In the genomic region with DNA sequence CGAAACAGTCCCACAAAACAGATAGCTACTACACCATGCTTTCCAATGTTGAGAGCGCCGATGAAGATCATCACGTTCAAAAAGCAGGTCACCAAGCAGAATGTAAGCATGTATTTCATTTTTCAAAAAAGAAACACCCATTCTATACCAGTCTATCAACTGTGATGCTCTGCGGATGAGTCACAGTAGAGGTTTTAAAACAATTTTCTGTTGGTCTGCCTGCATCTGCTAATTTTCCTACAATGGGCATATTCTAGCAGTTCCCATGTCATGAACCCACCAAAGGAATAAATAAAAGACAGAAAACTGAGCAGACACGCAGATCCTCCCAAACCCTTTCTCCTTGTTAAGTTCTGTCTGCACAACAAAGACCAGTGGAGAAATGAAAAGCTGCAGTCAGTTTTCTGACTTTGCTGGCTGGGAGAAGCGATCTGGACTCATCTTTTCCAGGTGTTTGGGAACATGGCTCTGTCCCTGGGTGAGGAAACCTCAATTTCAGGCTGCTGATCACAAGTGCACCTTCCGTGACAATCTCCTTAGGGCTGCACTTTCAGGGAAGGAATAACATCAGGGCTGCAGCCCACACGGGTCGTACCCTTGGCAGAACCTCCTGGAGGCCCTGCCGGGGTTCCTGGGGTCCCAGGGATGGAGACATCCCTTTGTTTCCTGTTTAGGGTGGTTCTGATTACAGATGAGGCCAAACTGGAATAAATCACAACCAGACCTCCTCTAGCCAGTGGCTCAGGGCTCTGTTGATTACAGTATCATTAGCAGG, we compare ENCODE assay signal across 34 cellular contexts.
DNase-seq lines count a peak whose midpoint lies in the region; ATAC-seq, FAIRE-seq and TF ChIP-seq lines count a peak whose summit lies in the region.
"Had no signal": no experiment of that assay in that cellular context is flagged by ENCODE, and none has a peak within 500 bp of the region (broad histone marks: within the 10 kb centered on the region; RNA-seq: fewer than 3 reads in every experiment).

No MANE protein-coding gene starts in this region.

- H3K4me3 ChIP-seq in right cardiac atrium (ENCODE audit: low read length) (no peak overlapping the region), SJSA1 (peak overlapping the region; percentile 13), keratinocyte (ENCODE audit: control insufficient read depth in 2 of 3, extremely low read depth in 1 of 3, insufficient read depth in 2 of 3, low read depth in 1 of 3, low read length in 3 of 3) (no peak overlapping the region)
- H3K4me3 ChIP-seq: adrenal gland, hepatocyte, lung, MG63, mucosa of descending colon, Peyer's patch, suprapubic skin had no signal

- H3K27me3 ChIP-seq in right cardiac atrium (ENCODE audit: control insufficient read depth, insufficient read depth) (no peaks in the 10 kb centered on the region), SJSA1 (replicated peaks) (no peaks in the 10 kb centered on the region), keratinocyte (ENCODE audit: control insufficient read depth, extremely low read depth, insufficient read depth, low read length) (peaks cover 22% of the 10 kb centered on the region)
- H3K27me3 ChIP-seq: MG63, Peyer's patch had no signal

- no peaks in the 10 kb centered on the region for H3K4me1 ChIP-seq in right cardiac atrium (ENCODE audit: control insufficient read depth, insufficient read depth, low read length)
- H3K4me1 ChIP-seq in SJSA1 (replicated peaks): peaks cover 50% of the 10 kb centered on the region
- peaks cover 2% of the 10 kb centered on the region for H3K4me1 ChIP-seq in keratinocyte (ENCODE audit: control insufficient read depth, extremely low read depth, insufficient read depth, low read length)
- H3K4me1 ChIP-seq: adrenal gland, Peyer's patch had no signal

- no peaks in the 10 kb centered on the region for H3K79me2 ChIP-seq in keratinocyte (ENCODE audit: control insufficient read depth, insufficient read depth, low read length)
- H3K79me2 ChIP-seq: hepatocyte had no signal

- no peak for ATAC-seq in right cardiac atrium
- ATAC-seq: activated CD8-positive, alpha-beta memory T cell treated with anti-CD3 and anti-CD28 coated beads, Interleukin-2, amount 10 ng/mL, durations not matched to agents 7 days and 5 days; activated T-cell treated with anti-CD3 and anti-CD28 coated beads, Interleukin-2, amount 50 U/mL, for 4 hours; mucosa of descending colon; natural killer cell treated with Interleukin-12 subunit alpha and Interleukin-12 subunit beta and Interleukin-15 and Interleukin-18, amount 100 ng/mL, for 72 hours had no signal

- H3K9me1 ChIP-seq in keratinocyte (ENCODE audit: control insufficient read depth, extremely low read depth, insufficient read depth, low read length): no peaks in the 10 kb centered on the region

- H3K36me3 ChIP-seq in SJSA1: no peaks in the 10 kb centered on the region
- H3K36me3 ChIP-seq in keratinocyte (ENCODE audit: control insufficient read depth in 2 of 2, extremely low read depth in 1 of 2, insufficient read depth in 2 of 2, low read length in 2 of 2): no peaks in the 10 kb centered on the region
- H3K36me3 ChIP-seq: adrenal gland, MG63, Peyer's patch, suprapubic skin had no signal

- FAIRE-seq in keratinocyte (lab: Jason Lieb, UNC): peak; percentile 81
- FAIRE-seq: A204.1, GM18507, small intestine had no signal

- no peak overlapping the region for H3K9ac ChIP-seq in keratinocyte (ENCODE audit: control insufficient read depth, extremely low read depth, insufficient read depth, low read length)

- DNase-seq in cardiac septum (ENCODE audit: low spot score) (peak; percentile 50), right cardiac atrium (no peak), SJSA1 (ENCODE audit: low read depth in 1 of 2, low spot score in 2 of 2) (peak in 1 of 2 experiments; percentile 81), keratinocyte (ENCODE audit: low read depth, low spot score) (no peak), NCI-H345 treated with DMSO at 0.1 percent for 48 hours (lab: John Stamatoyannopoulos, UW; ENCODE audit: unreplicated experiment) (no peak), NCI-H1105 treated with DMSO at 0.1 percent for 48 hours (lab: John Stamatoyannopoulos, UW) (no peak), T1000 (lab: John Stamatoyannopoulos, UW) (no peak), NCI-H526 (lab: John Stamatoyannopoulos, UW) (no peak)
- DNase-seq: activated CD4-positive, alpha-beta T cell treated with anti-CD3 and anti-CD28 coated beads, Interleukin-2, amount 10 ng/mL, durations not matched to agents 7 days and 5 days; activated CD8-positive, alpha-beta memory T cell treated with anti-CD3 and anti-CD28 coated beads, Interleukin-2, amount 10 ng/mL, durations not matched to agents 7 days and 5 days; activated naive CD4-positive, alpha-beta T cell; activated T-cell treated with anti-CD3 and anti-CD28 coated beads, Interleukin-2, amount 50 U/mL, for 4 hours; adrenal gland; AML-193; CD4-positive, alpha-beta memory T cell; H9; KBM-7; MG63; mucosa of descending colon; NCI-H1417 treated with DMSO at 0.1 percent for 48 hours; NCI-H2029 treated with DMSO at 0.1 percent for 48 hours; NCI-H2227 treated with DMSO at 0.1 percent for 48 hours; NCI-H69; occipital lobe; Peyer's patch; SIG-M5; small intestine; stimulated activated naive CD4-positive, alpha-beta T cell had no signal

- no peaks in the 10 kb centered on the region for H3K9me3 ChIP-seq in right cardiac atrium (ENCODE audit: control insufficient read depth, low read length)
- H3K9me3 ChIP-seq in SJSA1 (replicated peaks): no peaks in the 10 kb centered on the region; the same call in 1 of the 2 replicates
- H3K9me3 ChIP-seq in keratinocyte (ENCODE audit: control insufficient read depth, low read depth, low read length): no peaks in the 10 kb centered on the region
- H3K9me3 ChIP-seq: adrenal gland, MG63, mucosa of descending colon, Peyer's patch, suprapubic skin had no signal

- H2AFZ ChIP-seq in keratinocyte (ENCODE audit: control insufficient read depth, low read length): no peak overlapping the region
- H2AFZ ChIP-seq: hepatocyte had no signal

- intact Hi-C loops in cardiac septum (cut with DNase I) (no loop called here), right cardiac atrium (cut with DNase I) (no loop called here)

- no peak overlapping the region for H3K27ac ChIP-seq in right cardiac atrium (ENCODE audit: low read length)
- H3K27ac ChIP-seq in SJSA1: peak overlapping the region; percentile 94
- H3K27ac ChIP-seq in keratinocyte (ENCODE audit: control insufficient read depth, insufficient read depth, low read length): no peak overlapping the region
- H3K27ac ChIP-seq: adrenal gland, hepatocyte, Peyer's patch, suprapubic skin had no signal

- H4K20me1 ChIP-seq in keratinocyte (ENCODE audit: control insufficient read depth, extremely low read depth, insufficient read depth, low read length): no peaks in the 10 kb centered on the region

- TF ChIP-seq CTCF in keratinocyte (optimal IDR thresholded peaks at IDR 0.05 in 1 of 3, IDR thresholded peaks at IDR 0.05 in 1 of 3, conservative IDR thresholded peaks at IDR 0.05 in 1 of 3; ENCODE audit: extremely low read depth in 1 of 3, insufficient read depth in 2 of 3, low read length in 3 of 3): no peak

- no peak overlapping the region for H3K4me2 ChIP-seq in keratinocyte (ENCODE audit: control insufficient read depth, extremely low read depth, insufficient read depth, low read depth, low read length)
- H3K4me2 ChIP-seq: hepatocyte had no signal

- 71% methylated on average over 11 of the region's 11 CpGs for WGBS in right cardiac atrium

- dilution Hi-C loops in keratinocyte (cut with MboI; ENCODE audit: extremely low pct_ligation_motif_present, low sequenced_read_pairs): no loop called here
